8 cellular contexts compared by ENCODE assay signal in the genomic region with DNA sequence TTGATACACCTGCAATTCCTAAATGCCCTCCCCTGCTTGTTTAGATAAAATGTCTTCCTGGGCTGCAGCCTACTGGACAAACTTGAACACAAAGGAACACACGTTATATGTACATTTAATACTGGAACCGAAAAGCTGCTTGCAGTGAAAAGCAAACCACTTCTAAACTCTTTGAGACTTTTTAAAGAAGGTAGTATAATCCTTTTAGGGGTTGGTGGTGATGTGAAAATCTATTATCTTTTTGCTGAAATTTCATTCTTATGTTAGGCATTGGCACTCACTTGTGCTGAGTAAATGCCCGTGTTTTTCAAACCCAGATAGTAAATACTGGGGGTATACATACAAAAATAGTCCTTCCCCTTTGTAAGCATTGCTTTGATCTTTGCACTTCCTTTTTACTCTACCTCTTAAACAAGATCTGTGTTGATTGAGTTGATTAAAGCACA. TPM values are rescaled to one million over a fixed set of nuclear protein-coding genes. Genes with fewer than 3 reads are reported as not detected.
A peak's percentile ranks its signal among the peaks of the same experiment; 100 is the strongest.
DNase-seq lines count a peak whose midpoint lies in the region; ATAC-seq and TF ChIP-seq lines count a peak whose summit lies in the region.

No MANE protein-coding gene starts in this region.

- H3K4me3 ChIP-seq in OCI-LY1 (ENCODE audit: low read depth, low read length, poor library complexity, severe bottlenecking) (peak overlapping the region; percentile 82), spleen (peak overlapping the region; percentile 71 to 92 (median 88))

- peak overlapping the region; percentile 81 for H3K4me2 ChIP-seq in OCI-LY1 (ENCODE audit: low read length)

- peak overlapping the region; percentile 99 for H3K9ac ChIP-seq in OCI-LY1 (ENCODE audit: low read length)

- H3K36me3 Mint-ChIP-seq in endothelial cell (ENCODE audit: low read depth, unreplicated experiment) = peaks cover 5% of the 10 kb centered on the region

- H3K27me3 Mint-ChIP-seq in endothelial cell (ENCODE audit: unreplicated experiment) = peaks cover 6% of the 10 kb centered on the region

- H3F3A ChIP-seq in OCI-LY1 (ENCODE audit: insufficient read depth, low read length) = no peaks in the 10 kb centered on the region

- H3K27ac ChIP-seq in OCI-LY1 (ENCODE audit: low read depth, low read length, poor library complexity, severe bottlenecking) (peak overlapping the region; percentile 89), spleen (peak overlapping the region in 7 of 8 donors; percentile 41 to 99 (median 98))

- H3K27me3 ChIP-seq in OCI-LY1 (ENCODE audit: insufficient read depth, low read length) (no peaks in the 10 kb centered on the region), spleen (replicated peaks in 1 of 7) (no peaks in the 10 kb centered on the region)

- no peak for TF ChIP-seq CTCF in OCI-LY1 (IDR thresholded peaks at IDR 0.05; ENCODE audit: low read length)
- TF ChIP-seq CTCF in endothelial cell (IDR thresholded peaks at IDR 0.05; ENCODE audit: unreplicated experiment) = no peak
- no peak for TF ChIP-seq CTCF in spleen (IDR thresholded peaks at IDR 0.05 in 8 of 11, conservative IDR thresholded peaks at IDR 0.05 in 3 of 11)

- no peaks in the 10 kb centered on the region for H3K36me3 ChIP-seq in OCI-LY1 (ENCODE audit: insufficient read depth, low read length)
- H3K36me3 ChIP-seq in spleen = no peaks in the 10 kb centered on the region

- H2AFZ ChIP-seq in OCI-LY1 (ENCODE audit: low read length) = no peak overlapping the region

- peak overlapping the region; percentile 75 for H3K4me3 Mint-ChIP-seq in endothelial cell (ENCODE audit: unreplicated experiment)

- no peaks in the 10 kb centered on the region for H3K9me3 ChIP-seq in OCI-LY1 (ENCODE audit: low read length)
- H3K9me3 ChIP-seq in spleen = no peaks in the 10 kb centered on the region

- no peak overlapping the region for H3K27ac Mint-ChIP-seq in endothelial cell (ENCODE audit: unreplicated experiment)

- no peaks in the 10 kb centered on the region for H3K9me2 ChIP-seq in OCI-LY1 (ENCODE audit: low read depth, low read length)

- no peaks in the 10 kb centered on the region for H3K9me3 Mint-ChIP-seq in endothelial cell (ENCODE audit: unreplicated experiment)

- DNase-seq in NCI-H510A treated with DMSO at 0.1 percent for 48 hours (lab: John Stamatoyannopoulos, UW) = peak; percentile 33
- no peak for DNase-seq in NCI-H510A (lab: John Stamatoyannopoulos, UW)
- no peak for DNase-seq in endothelial cell (ENCODE audit: low spot score)
- DNase-seq in spleen = no peak
- DNase-seq in glomerular visceral epithelial cell (ENCODE audit: extremely low spot score) = no peak
- DNase-seq in stimulated activated CD4-positive, alpha-beta T cell treated with anti-CD3 and anti-CD28 coated beads, Interleukin-4, amount 100 ng/mL, for 4 hours = no peak

- H3K4me1 Mint-ChIP-seq in endothelial cell (ENCODE audit: unreplicated experiment) = peaks cover 21% of the 10 kb centered on the region

- WGBS in spleen, 5 donors = 8 to 14% (median 10%) methylated on average over 3 of the region's 3 CpGs

- peaks cover 61% of the 10 kb centered on the region for H3K79me2 ChIP-seq in OCI-LY1 (ENCODE audit: insufficient read depth, low read length)

- no peak for ATAC-seq in GM21529 (IDR thresholded peaks at IDR 0.05; ENCODE audit: unreplicated experiment)

- intact Hi-C loops in spleen (cut with DNase I; ENCODE audit: low total_unique reads) = loop anchor here (10.0 kb wide), 1 partner anchor 51 kb away; no protein-coding TSS in a partner anchor

- TF ChIP-seq POLR2A in spleen (IDR thresholded peaks at IDR 0.05) = no peak

- 0 out of 2 replicates have a peak, but pooled peaks cover 2% of the 10 kb centered on the region for H4K20me1 ChIP-seq in OCI-LY1 (ENCODE audit: insufficient read depth, low read length)

- H3K4me1 ChIP-seq in OCI-LY1 (ENCODE audit: insufficient read depth, low read length, severe bottlenecking) = peaks cover 50% of the 10 kb centered on the region
- H3K4me1 ChIP-seq in spleen = peaks cover 23 to 73% (median 65%) of the 10 kb centered on the region in 6 donors

RNA-seq across cellular contexts. Expression of gene NFKB1, which starts 2.2 kb away (rescaled TPM):
- 26.0 TPM for total RNA-seq in endothelial cell (ENCODE audit: unreplicated experiment)
- total RNA-seq in spleen = 10 to 100 TPM; 52.6 to 94.4 (median 60.1) TPM
- polyA plus RNA-seq in spleen = 10 to 100 TPM; 15.9 to 20.6 (median 16.0) TPM
